Comparison of ENCODE assay signal across 26 cellular contexts in the genomic region with DNA sequence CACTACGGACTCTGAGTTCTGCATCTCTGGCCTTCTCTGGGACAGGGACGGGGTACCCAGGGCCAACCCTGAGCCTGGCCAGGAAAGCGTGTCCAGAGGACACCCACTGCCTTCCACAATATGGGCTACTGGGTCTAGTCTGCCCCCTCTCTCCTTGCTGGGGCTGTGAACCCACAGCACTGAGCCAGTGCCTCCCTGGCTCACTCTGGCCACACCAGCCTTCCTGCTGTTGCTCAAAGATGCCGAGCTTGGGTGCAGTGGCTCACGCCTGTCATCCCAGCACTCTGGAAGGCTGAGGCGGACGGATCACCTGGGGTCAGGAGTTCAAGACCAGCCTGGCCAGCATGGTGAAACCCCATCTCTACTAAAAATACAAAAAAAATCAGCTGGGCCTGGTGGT.
"Had no signal": no experiment of that assay in that cellular context is flagged by ENCODE, and none has a peak within 500 bp of the region (broad histone marks: within the 10 kb centered on the region; RNA-seq: fewer than 3 reads in every experiment).

No MANE protein-coding gene starts in this region.

- H3K9me3 ChIP-seq: MG63, SJSA1 had no signal

- DNase-seq: IMR-90, Karpas-422, KG1, MG63, NCI-H1092, NCI-H1105 treated with DMSO at 0.1 percent for 48 hours, NCI-H1417 treated with DMSO at 0.1 percent for 48 hours, NCI-H146, NCI-H187, NCI-H2029, NCI-H2081 treated with DMSO at 0.1 percent for 48 hours, NCI-H2171, NCI-H226, NCI-H446, NCI-H510A, NCI-H524 treated with DMSO at 0.1 percent for 48 hours, NCI-H69, NCI-H774, PC-3, Right ventricle myocardium superior, SIG-M5, SW 1271 had no signal

- H3K4me1 ChIP-seq: SJSA1 had no signal

- FAIRE-seq: HepG2 had no signal

- H3K36me3 ChIP-seq: MG63, SJSA1 had no signal

- H3K27me3 ChIP-seq: MG63, SJSA1 had no signal

- H3K4me3 ChIP-seq: MG63, SJSA1, SK-N-MC had no signal

- ATAC-seq: HepG2, Panc1, PC-3 had no signal

- H3K27ac ChIP-seq: SJSA1, SK-N-MC had no signal
